ENCODE assay signal across 24 cellular contexts in genomic region chr15:89707577-89707976, GRCh38. TPM values are rescaled to one million over a fixed set of nuclear protein-coding genes. Genes with fewer than 3 reads are reported as not detected.
"Had no signal": no experiment of that assay in that cellular context is flagged by ENCODE, and none has a peak within 500 bp of the region (broad histone marks: within the 10 kb centered on the region; RNA-seq: fewer than 3 reads in every experiment).

No MANE protein-coding gene starts in this region.

- H3K36me3 Mint-ChIP-seq: stimulated activated naive B cell treated with anti-CD40 and anti-IgM and Interleukin-4, amounts not matched to agents 10 μg/mL and 1 μg/mL and 100 μg/mL, for 72 hours had no signal

- DNase-seq: effector CD4-positive, alpha-beta T cell; endodermal cell; foreskin melanocyte; head of caudate nucleus; hippocampal formation; left colon; naive thymus-derived CD4-positive, alpha-beta T cell; sigmoid colon; stimulated activated CD4-positive, alpha-beta T cell treated with anti-CD3 and anti-CD28 coated beads, Interleukin-2, amount 100 ng/mL, for 24 hours; stimulated activated CD4-positive, alpha-beta T cell treated with anti-CD3 and anti-CD28 coated beads, Interleukin-4, amount 100 ng/mL, for 4 hours; stimulated activated naive B cell treated with anti-CD40 and anti-IgM and Interleukin-4, amounts not matched to agents 10 μg/mL and 1 μg/mL and 100 μg/mL, for 72 hours; stimulated activated naive CD8-positive, alpha-beta T cell treated with anti-CD3 and anti-CD28 coated beads, Interleukin-15, amount 100 ng/mL, for 72 hours; transverse colon had no signal

- H3K4me3 Mint-ChIP-seq: endodermal cell; naive thymus-derived CD4-positive, alpha-beta T cell; neural crest cell; stimulated activated naive B cell treated with anti-CD40 and anti-IgM and Interleukin-4, amounts not matched to agents 10 μg/mL and 1 μg/mL and 100 μg/mL, for 72 hours; stimulated activated naive CD8-positive, alpha-beta T cell treated with anti-CD3 and anti-CD28 coated beads, Interleukin-15, amount 100 ng/mL, for 72 hours had no signal

- ATAC-seq: left colon; naive thymus-derived CD4-positive, alpha-beta T cell; stimulated activated naive B cell treated with anti-CD40 and anti-IgM and Interleukin-4, amounts not matched to agents 10 μg/mL and 1 μg/mL and 100 μg/mL, for 72 hours; stimulated activated naive CD8-positive, alpha-beta T cell treated with anti-CD3 and anti-CD28 coated beads, Interleukin-15, amount 100 ng/mL, for 72 hours had no signal

- H3K27ac Mint-ChIP-seq: endodermal cell; naive thymus-derived CD4-positive, alpha-beta T cell; stimulated activated naive B cell treated with anti-CD40 and anti-IgM and Interleukin-4, amounts not matched to agents 10 μg/mL and 1 μg/mL and 100 μg/mL, for 72 hours; stimulated activated naive CD8-positive, alpha-beta T cell treated with anti-CD3 and anti-CD28 coated beads, Interleukin-15, amount 100 ng/mL, for 72 hours had no signal

- H3K4me1 ChIP-seq: right atrium auricular region, sigmoid colon, transverse colon had no signal

- FAIRE-seq: endothelial cell of umbilical vein had no signal

- H3K27ac ChIP-seq: coronary artery, right atrium auricular region, sigmoid colon, skin epidermis, thoracic aorta, transverse colon had no signal

- H3K9me3 ChIP-seq: right atrium auricular region, sigmoid colon, thoracic aorta, transverse colon had no signal

- H3K4me3 ChIP-seq: coronary artery, right atrium auricular region, sigmoid colon, skin epidermis, thoracic aorta, transverse colon had no signal

- H3K9me3 Mint-ChIP-seq: endodermal cell; neural crest cell; stimulated activated naive B cell treated with anti-CD40 and anti-IgM and Interleukin-4, amounts not matched to agents 10 μg/mL and 1 μg/mL and 100 μg/mL, for 72 hours; stimulated activated naive CD8-positive, alpha-beta T cell treated with anti-CD3 and anti-CD28 coated beads, Interleukin-15, amount 100 ng/mL, for 72 hours had no signal

- H3K4me1 Mint-ChIP-seq: endodermal cell; naive thymus-derived CD4-positive, alpha-beta T cell; neural crest cell; stimulated activated naive B cell treated with anti-CD40 and anti-IgM and Interleukin-4, amounts not matched to agents 10 μg/mL and 1 μg/mL and 100 μg/mL, for 72 hours; stimulated activated naive CD8-positive, alpha-beta T cell treated with anti-CD3 and anti-CD28 coated beads, Interleukin-15, amount 100 ng/mL, for 72 hours had no signal

RNA-seq across cellular contexts. Expression of gene WDR93, which starts 17.0 kb away (rescaled TPM):
- total RNA-seq: dermis microvascular lymphatic vessel endothelial cell, endothelial cell of umbilical vein, left colon, lung microvascular endothelial cell, mononuclear cell, neural crest cell, posterior vena cava, thoracic aorta, transverse colon, urinary bladder had no signal
- polyA plus RNA-seq: naive thymus-derived CD4-positive, alpha-beta T cell had no signal

RNA-seq across cellular contexts. Expression of gene PLIN1, which starts 28.4 kb away (rescaled TPM):
- total RNA-seq: dermis microvascular lymphatic vessel endothelial cell, endothelial cell of umbilical vein had no signal

RNA-seq across cellular contexts. Expression of gene MESP1, which starts 43.5 kb away (rescaled TPM):
- total RNA-seq: mononuclear cell, urinary bladder had no signal

RNA-seq across cellular contexts. Expression of gene KIF7, which starts 52.3 kb away (rescaled TPM):
- polyA plus RNA-seq: naive thymus-derived CD4-positive, alpha-beta T cell had no signal
